ENCODE assay signal across 1 cellular context in genomic region chr7:76358478-76359110, GRCh38.
TF ChIP-seq lines count a peak whose summit lies in the region.

TSS of gene YWHAG (minus strand) at chr7:76358991. CDS start at chr7:76358808, 183 bp downstream.

TF ChIP-seq in SK-N-SH treated with all-trans-retinoic acid at 6 μM for 48 hours, 23 proteins besides CTCF, POLR2A, EP300 and RAD21 (continued from another document):
- TF ChIP-seq, protein P1, sequence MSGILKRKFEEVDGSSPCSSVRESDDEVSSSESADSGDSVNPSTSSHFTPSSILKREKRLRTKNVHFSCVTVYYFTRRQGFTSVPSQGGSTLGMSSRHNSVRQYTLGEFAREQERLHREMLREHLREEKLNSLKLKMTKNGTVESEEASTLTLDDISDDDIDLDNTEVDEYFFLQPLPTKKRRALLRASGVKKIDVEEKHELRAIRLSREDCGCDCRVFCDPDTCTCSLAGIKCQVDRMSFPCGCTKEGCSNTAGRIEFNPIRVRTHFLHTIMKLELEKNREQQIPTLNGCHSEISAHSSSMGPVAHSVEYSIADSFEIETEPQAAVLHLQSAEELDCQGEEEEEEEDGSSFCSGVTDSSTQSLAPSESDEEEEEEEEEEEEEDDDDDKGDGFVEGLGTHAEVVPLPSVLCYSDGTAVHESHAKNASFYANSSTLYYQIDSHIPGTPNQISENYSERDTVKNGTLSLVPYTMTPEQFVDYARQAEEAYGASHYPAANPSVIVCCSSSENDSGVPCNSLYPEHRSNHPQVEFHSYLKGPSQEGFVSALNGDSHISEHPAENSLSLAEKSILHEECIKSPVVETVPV (CRISPR knock-in tag; IDR thresholded peaks at IDR 0.05): no peak
